ENCODE assay signal across 8 cellular contexts in genomic region chr4:139557506-139558110, GRCh38. TPM values are rescaled to one million over a fixed set of nuclear protein-coding genes. Genes with fewer than 3 reads are reported as not detected.
DNase-seq lines count a peak whose midpoint lies in the region; ATAC-seq and TF ChIP-seq lines count a peak whose summit lies in the region.

No MANE protein-coding gene starts in this region.

- POLR2A ChIA-PET in A673 (lab: Charles Lee; ENCODE audit: low non-redundant PET), result no interaction called here

- peaks cover 62% of the 10 kb centered on the region for H3K4me1 ChIP-seq in A673 (ENCODE audit: insufficient read depth, low read length, poor library complexity, severe bottlenecking)
- H3K4me1 ChIP-seq in breast epithelium, result peaks cover 0 to 11% of the 10 kb centered on the region in 2 donors
- peaks cover 6 to 11% of the 10 kb centered on the region in 2 donors for H3K4me1 ChIP-seq in mucosa of rectum (ENCODE audit: control insufficient read depth in 2 of 2, insufficient read depth in 2 of 2, low read length in 2 of 2)

- intact Hi-C loops in A673 (cut with micrococcal nuclease; ENCODE audit: unreplicated experiment), result loop anchor here (10.0 kb wide), 1 partner anchor 63 kb away; no protein-coding TSS in a partner anchor
- intact Hi-C loops in breast epithelium (cut with DNase I; ENCODE audit: low total_unique reads), result no loop called here

- no peaks in the 10 kb centered on the region for H3K27me3 ChIP-seq in A673 (replicated peaks; ENCODE audit: insufficient read depth, low read depth, low read length, poor library complexity)
- no peaks in the 10 kb centered on the region for H3K27me3 ChIP-seq in breast epithelium
- no peaks in the 10 kb centered on the region for H3K27me3 ChIP-seq in mucosa of rectum (ENCODE audit: control insufficient read depth in 2 of 2, insufficient read depth in 2 of 2, low read length in 2 of 2)

- H3K36me3 ChIP-seq in A673 (ENCODE audit: insufficient read depth, low read length, poor library complexity, severe bottlenecking), result no peaks in the 10 kb centered on the region
- no peaks in the 10 kb centered on the region for H3K36me3 ChIP-seq in breast epithelium
- H3K36me3 ChIP-seq in mucosa of rectum (ENCODE audit: control insufficient read depth in 2 of 2, insufficient read depth in 2 of 2, low read length in 2 of 2), result no peaks in the 10 kb centered on the region

- TF ChIP-seq POLR2A in breast epithelium (IDR thresholded peaks at IDR 0.05), result no peak

- no peak for DNase-seq in A673 (ENCODE audit: low spot score)
- no peak for DNase-seq in Jurkat, Clone E6-1 (ENCODE audit: low read depth, low spot score)
- no peak for DNase-seq in breast epithelium (ENCODE audit: low spot score in 2 of 2)
- DNase-seq in occipital lobe (lab: John Stamatoyannopoulos, UW), result no peak
- no peak for DNase-seq in NCI-H1048 (lab: John Stamatoyannopoulos, UW)
- DNase-seq in cortex of kidney (lab: John Stamatoyannopoulos, UW), result no peak

- H3K27ac ChIP-seq in A673 (ENCODE audit: low read depth, low read length, poor library complexity, severe bottlenecking) (peak overlapping the region; percentile 98), breast epithelium (peak overlapping the region; percentile 99 to 100), mucosa of rectum (ENCODE audit: low read depth in 2 of 2, low read length in 2 of 2) (peak overlapping the region in 1 of 2 donors; percentile 88)

- no peak for TF ChIP-seq CTCF in A673 (conservative IDR thresholded peaks at IDR 0.05; ENCODE audit: low read depth, low read length)
- TF ChIP-seq CTCF in breast epithelium (IDR thresholded peaks at IDR 0.05), result no peak

- H3K9me3 ChIP-seq in A673 (ENCODE audit: low read depth, low read length, poor library complexity, severe bottlenecking) (no peaks in the 10 kb centered on the region), breast epithelium (no peaks in the 10 kb centered on the region), mucosa of rectum (ENCODE audit: control insufficient read depth in 2 of 2, low read length in 2 of 2) (no peaks in the 10 kb centered on the region)

- peak overlapping the region; percentile 86 to 93 for H3K9ac ChIP-seq in mucosa of rectum (ENCODE audit: low read depth in 1 of 2, low read length in 2 of 2)

- no TSS peak for BruUV-seq in A673 (replicated peaks; lab: Mats Ljungman, UMichigan)

- H3K4me3 ChIP-seq in A673 (ENCODE audit: low read depth, low read length, poor library complexity, severe bottlenecking) (peak overlapping the region; percentile 88), breast epithelium (peak overlapping the region; percentile 78 to 97 (median 90)), mucosa of rectum (ENCODE audit: low read length in 2 of 2) (peak overlapping the region; percentile 87 to 90)
- peak overlapping the region; percentile 72 for H3K4me3 ChIP-seq in Jurkat, Clone E6-1 (ENCODE audit: low read length)

- no peak for ATAC-seq in HG02642 (IDR thresholded peaks at IDR 0.05; ENCODE audit: poor library complexity, unreplicated experiment)

- CTCF ChIA-PET in A673 (lab: Charles Lee), result no interaction called here

RNA-seq across cellular contexts. Expression of gene SETD7, which starts 1.6 kb away (rescaled TPM):
- total RNA-seq in A673 (2021) (52.8 and 54.6 TPM in 2 replicates), breast epithelium (100 to 1,000 TPM in 1 of 3 donors, 10 to 100 TPM in 2; 54.9 to 100 (median 63.6) TPM), occipital lobe (42.7 TPM)
- 14.5 TPM for polyA plus RNA-seq in Jurkat, Clone E6-1 (2012; ENCODE audit: insufficient read depth, insufficient read length)
